Comparison of ENCODE assay signal across 8 cellular contexts in the genomic region with DNA sequence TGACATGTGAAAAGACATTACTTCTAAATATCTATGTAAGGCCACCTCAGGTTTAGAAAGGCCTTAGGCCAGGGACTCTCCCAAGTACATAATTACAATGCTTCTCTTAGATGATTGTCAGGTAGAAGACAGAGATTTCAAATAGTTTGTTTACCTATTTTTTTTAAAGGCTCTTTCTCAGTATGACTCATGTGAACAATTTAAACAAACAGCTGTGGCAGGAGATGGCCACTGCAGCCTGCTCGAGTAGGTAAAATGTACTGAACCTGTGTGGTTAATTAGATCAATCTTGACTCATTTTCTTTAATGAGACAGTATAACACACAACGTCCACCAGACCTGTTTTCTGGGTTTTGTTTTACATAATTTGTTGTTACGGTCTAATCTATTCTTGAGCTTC. TPM values are rescaled to one million over a fixed set of nuclear protein-coding genes. Genes with fewer than 3 reads are reported as not detected.
A peak's percentile ranks its signal among the peaks of the same experiment; 100 is the strongest.
DNase-seq lines count a peak whose midpoint lies in the region; ATAC-seq and TF ChIP-seq lines count a peak whose summit lies in the region.

No MANE protein-coding gene starts in this region.

- no peaks in the 10 kb centered on the region for H4K20me1 ChIP-seq in GM23338 (replicated peaks; ENCODE audit: insufficient read depth)

- no peak overlapping the region for H3K4me2 ChIP-seq in GM23338

- H3K27me3 ChIP-seq in GM23338 (ENCODE audit: insufficient read depth): no peaks in the 10 kb centered on the region

- DNase-seq in T-helper 2 cell treated with Interferon-gamma antibody and Interleukin-4, amounts not matched to agents 5 μg/mL and 100 μg/mL, for 36 hours (ENCODE audit: low spot score): no peak
- DNase-seq in type B pancreatic cell (ENCODE audit: extremely low spot score, unreplicated experiment) (no peak), C1 segment of cervical spinal cord (lab: John Stamatoyannopoulos, UW) (no peak), GM23338 (ENCODE audit: low spot score) (no peak), mucosa of gallbladder (ENCODE audit: low spot score) (no peak)

- H3K9me2 ChIP-seq in GM23338 (ENCODE audit: insufficient read depth): no peaks in the 10 kb centered on the region

- H3K36me3 ChIP-seq in GM23338 (ENCODE audit: insufficient read depth): no peaks in the 10 kb centered on the region

- H3K27me3 Mint-ChIP-seq in T-helper 2 cell treated with Interferon-gamma antibody and Interleukin-4, amounts not matched to agents 5 μg/mL and 100 μg/mL, for 36 hours (ENCODE audit: low read depth): no peaks in the 10 kb centered on the region
- H3K27me3 Mint-ChIP-seq in type B pancreatic cell (peaks cover 25% of the 10 kb centered on the region), GM23338 (ENCODE audit: insufficient read depth, low read depth, poor library complexity) (peaks cover 4% of the 10 kb centered on the region)

- TF ChIP-seq CTCF in type B pancreatic cell (conservative IDR thresholded peaks at IDR 0.05) (peak; percentile 23), GM23338 (conservative IDR thresholded peaks at IDR 0.05; ENCODE audit: low read depth in 2 of 2) (no peak)

- no peaks in the 10 kb centered on the region for H3K9me3 Mint-ChIP-seq in T-helper 2 cell treated with Interferon-gamma antibody and Interleukin-4, amounts not matched to agents 5 μg/mL and 100 μg/mL, for 36 hours
- H3K9me3 Mint-ChIP-seq in type B pancreatic cell (no peaks in the 10 kb centered on the region), GM23338 (no peaks in the 10 kb centered on the region)

- peak overlapping the region; percentile 77 for H3K4me3 Mint-ChIP-seq in T-helper 2 cell treated with Interferon-gamma antibody and Interleukin-4, amounts not matched to agents 5 μg/mL and 100 μg/mL, for 36 hours
- no peak overlapping the region for H3K4me3 Mint-ChIP-seq in type B pancreatic cell
- H3K4me3 Mint-ChIP-seq in GM23338: no peak overlapping the region

- peaks cover 35% of the 10 kb centered on the region for H3K36me3 Mint-ChIP-seq in T-helper 2 cell treated with Interferon-gamma antibody and Interleukin-4, amounts not matched to agents 5 μg/mL and 100 μg/mL, for 36 hours (ENCODE audit: low read depth)
- H3K36me3 Mint-ChIP-seq in type B pancreatic cell (no peaks in the 10 kb centered on the region), GM23338 (ENCODE audit: low read depth) (no peaks in the 10 kb centered on the region)

- no peaks in the 10 kb centered on the region for H3K79me2 ChIP-seq in GM23338 (replicated peaks; ENCODE audit: insufficient read depth)

- H3K27ac Mint-ChIP-seq in T-helper 2 cell treated with Interferon-gamma antibody and Interleukin-4, amounts not matched to agents 5 μg/mL and 100 μg/mL, for 36 hours: peak overlapping the region; percentile 72
- H3K27ac Mint-ChIP-seq in type B pancreatic cell (no peak overlapping the region), GM23338 (no peak overlapping the region)

- no peak overlapping the region for H3K27ac ChIP-seq in GM23338 (ENCODE audit: low read depth)

- H2AFZ ChIP-seq in GM23338: no peak overlapping the region

- peak; percentile 94 for ATAC-seq in GM18502 (IDR thresholded peaks at IDR 0.05; ENCODE audit: poor library complexity, unreplicated experiment)
- peak; percentile 92 for ATAC-seq in GM21515 (IDR thresholded peaks at IDR 0.05; ENCODE audit: unreplicated experiment)
- ATAC-seq in HG03571 (IDR thresholded peaks at IDR 0.05; ENCODE audit: unreplicated experiment): peak; percentile 89
- no peak for ATAC-seq in GM23338

- H3K4me3 ChIP-seq in GM23338: no peak overlapping the region

- peaks cover 79% of the 10 kb centered on the region for H3K4me1 Mint-ChIP-seq in T-helper 2 cell treated with Interferon-gamma antibody and Interleukin-4, amounts not matched to agents 5 μg/mL and 100 μg/mL, for 36 hours (ENCODE audit: low read depth)
- H3K4me1 Mint-ChIP-seq in type B pancreatic cell (ENCODE audit: unreplicated experiment) (peaks cover 52% of the 10 kb centered on the region), GM23338 (peaks cover 31% of the 10 kb centered on the region)

- peaks cover 24% of the 10 kb centered on the region for H3K4me1 ChIP-seq in GM23338 (ENCODE audit: insufficient read depth)

- no peaks in the 10 kb centered on the region for H3F3A ChIP-seq in GM23338 (replicated peaks; ENCODE audit: low read depth)

TF ChIP-seq in GM23338, 12 proteins besides CTCF, POLR2A, EP300 and RAD21:
- TF ChIP-seq, protein P1, sequence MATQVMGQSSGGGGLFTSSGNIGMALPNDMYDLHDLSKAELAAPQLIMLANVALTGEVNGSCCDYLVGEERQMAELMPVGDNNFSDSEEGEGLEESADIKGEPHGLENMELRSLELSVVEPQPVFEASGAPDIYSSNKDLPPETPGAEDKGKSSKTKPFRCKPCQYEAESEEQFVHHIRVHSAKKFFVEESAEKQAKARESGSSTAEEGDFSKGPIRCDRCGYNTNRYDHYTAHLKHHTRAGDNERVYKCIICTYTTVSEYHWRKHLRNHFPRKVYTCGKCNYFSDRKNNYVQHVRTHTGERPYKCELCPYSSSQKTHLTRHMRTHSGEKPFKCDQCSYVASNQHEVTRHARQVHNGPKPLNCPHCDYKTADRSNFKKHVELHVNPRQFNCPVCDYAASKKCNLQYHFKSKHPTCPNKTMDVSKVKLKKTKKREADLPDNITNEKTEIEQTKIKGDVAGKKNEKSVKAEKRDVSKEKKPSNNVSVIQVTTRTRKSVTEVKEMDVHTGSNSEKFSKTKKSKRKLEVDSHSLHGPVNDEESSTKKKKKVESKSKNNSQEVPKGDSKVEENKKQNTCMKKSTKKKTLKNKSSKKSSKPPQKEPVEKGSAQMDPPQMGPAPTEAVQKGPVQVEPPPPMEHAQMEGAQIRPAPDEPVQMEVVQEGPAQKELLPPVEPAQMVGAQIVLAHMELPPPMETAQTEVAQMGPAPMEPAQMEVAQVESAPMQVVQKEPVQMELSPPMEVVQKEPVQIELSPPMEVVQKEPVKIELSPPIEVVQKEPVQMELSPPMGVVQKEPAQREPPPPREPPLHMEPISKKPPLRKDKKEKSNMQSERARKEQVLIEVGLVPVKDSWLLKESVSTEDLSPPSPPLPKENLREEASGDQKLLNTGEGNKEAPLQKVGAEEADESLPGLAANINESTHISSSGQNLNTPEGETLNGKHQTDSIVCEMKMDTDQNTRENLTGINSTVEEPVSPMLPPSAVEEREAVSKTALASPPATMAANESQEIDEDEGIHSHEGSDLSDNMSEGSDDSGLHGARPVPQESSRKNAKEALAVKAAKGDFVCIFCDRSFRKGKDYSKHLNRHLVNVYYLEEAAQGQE (IDR thresholded peaks at IDR 0.05; ENCODE audit: unreplicated experiment): no peak
- TF ChIP-seq ZNF331 (CRISPR knock-in tag; IDR thresholded peaks at IDR 0.05; ENCODE audit: low read depth) (no peak), CREB1 (CRISPR knock-in tag; IDR thresholded peaks at IDR 0.05; ENCODE audit: low read depth) (no peak), EZH2 (IDR thresholded peaks at IDR 0.05; ENCODE audit: low read depth, unreplicated experiment) (no peak), ETS1 (IDR thresholded peaks at IDR 0.05) (no peak), POLR2AphosphoS5 (IDR thresholded peaks at IDR 0.05; ENCODE audit: low read depth) (no peak), JUNB (IDR thresholded peaks at IDR 0.05; ENCODE audit: unreplicated experiment) (no peak), NANOG (IDR thresholded peaks at IDR 0.05; ENCODE audit: borderline replicate concordance) (no peak), STAT1 (IDR thresholded peaks at IDR 0.05; ENCODE audit: unreplicated experiment) (no peak)

RNA-seq across cellular contexts. Expression of gene LEF1, which starts 50.2 kb away (rescaled TPM):
- 14.1 and 66.1 TPM in 2 replicates for total RNA-seq in type B pancreatic cell (ENCODE audit: low replicate concordance)
- total RNA-seq in GM23338 (2014; rRNA removed; shearing (Covaris generic)): 0.23 and 0.73 TPM in 2 replicates
- polyA plus RNA-seq in GM23338 (2016; fragmentation: Nextera tagmentation; extraction: Ambion mirVana): 0.50 and 1.0 TPM in 2 replicates
- 5.2 TPM for total RNA-seq in mucosa of gallbladder
